In genomic region chr2:46970334-46971288, GRCh38 we compare ENCODE assay signal across 1 cellular context.
TF ChIP-seq lines count a peak whose summit lies in the region.

No MANE protein-coding gene starts in this region.

TF ChIP-seq in HepG2, 621 proteins besides CTCF, POLR2A, EP300 and RAD21 (continued from another document and continues in another):
- TF ChIP-seq PRDM10 (CRISPR knock-in tag; IDR thresholded peaks at IDR 0.05; ENCODE audit: low read depth) (peak; percentile 48; the same call in 1 of the 2 replicates), POLR2AphosphoS5 (IDR thresholded peaks at IDR 0.05; ENCODE audit: low read depth, low read length) (peak; percentile 25; the same call in 1 of the 2 replicates), SMC3 (IDR thresholded peaks at IDR 0.05; ENCODE audit: low read length) (peak; percentile 9; the same call in 1 of the 2 replicates), SIN3A (IDR thresholded peaks at IDR 0.05; ENCODE audit: borderline replicate concordance, low read depth, low read length) (peak; percentile 22; the same call in 1 of the 2 replicates), GPN1 (CRISPR knock-in tag; IDR thresholded peaks at IDR 0.05; ENCODE audit: borderline replicate concordance) (no peak), ETV6 (CRISPR knock-in tag; conservative IDR thresholded peaks at IDR 0.05) (no peak), HOXA3 (CRISPR knock-in tag; IDR thresholded peaks at IDR 0.05) (peak; percentile 73), KDM4B (CRISPR knock-in tag; IDR thresholded peaks at IDR 0.05) (no peak), ATM (IDR thresholded peaks at IDR 0.05; ENCODE audit: borderline replicate concordance) (no peak), CENPX (CRISPR knock-in tag; IDR thresholded peaks at IDR 0.05) (no peak), ZBTB20 (CRISPR knock-in tag; IDR thresholded peaks at IDR 0.05; ENCODE audit: borderline replicate concordance, low read depth) (peak; percentile 88; the same call in 1 of the 2 replicates), ZNF513 (CRISPR knock-in tag; conservative IDR thresholded peaks at IDR 0.05) (no peak), PTBP1 (IDR thresholded peaks at IDR 0.05; ENCODE audit: low read depth, low read length, poor library complexity, severe bottlenecking) (peak; percentile 54), ZNF670 (CRISPR knock-in tag; IDR thresholded peaks at IDR 0.05; ENCODE audit: borderline replicate concordance) (no peak), ZNF724P (CRISPR knock-in tag; IDR thresholded peaks at IDR 0.05; ENCODE audit: borderline replicate concordance) (peak; percentile 85; the same call in 1 of the 2 replicates), ZHX2 (IDR thresholded peaks at IDR 0.05; ENCODE audit: low read depth) (no peak), ZHX2 (CRISPR knock-in tag; IDR thresholded peaks at IDR 0.05; ENCODE audit: borderline replicate concordance) (no peak), ZNF775 (CRISPR knock-in tag; IDR thresholded peaks at IDR 0.05; ENCODE audit: borderline replicate concordance) (no peak), KDM1A (CRISPR knock-in tag; IDR thresholded peaks at IDR 0.05) (peak; percentile 70; the same call in 1 of the 2 replicates), ZNF280D (CRISPR knock-in tag; IDR thresholded peaks at IDR 0.05) (peak; percentile 85; the same call in 1 of the 2 replicates), BRD4 (CRISPR knock-in tag; IDR thresholded peaks at IDR 0.05) (0 out of 2 replicates have a peak, but pooled peaks have one; percentile 27), SRSF4 (IDR thresholded peaks at IDR 0.05; ENCODE audit: low read depth, low read length, poor library complexity, severe bottlenecking) (no peak), IKZF1 (IDR thresholded peaks at IDR 0.05) (no peak), CBFB (CRISPR knock-in tag; IDR thresholded peaks at IDR 0.05) (peak; percentile 18; the same call in 1 of the 2 replicates), SPEN (CRISPR knock-in tag; IDR thresholded peaks at IDR 0.05; ENCODE audit: low read depth) (0 out of 2 replicates have a peak, but pooled peaks have one; percentile 16), MEIS2 (CRISPR knock-in tag; IDR thresholded peaks at IDR 0.05) (no peak), ZXDC (CRISPR knock-in tag; IDR thresholded peaks at IDR 0.05) (no peak; the same call in 1 of the 2 replicates), ERF (CRISPR knock-in tag; IDR thresholded peaks at IDR 0.05) (peak; percentile 66), PHF21A (CRISPR knock-in tag; IDR thresholded peaks at IDR 0.05) (peak; percentile 71; the same call in 1 of the 2 replicates), PRDM4 (CRISPR knock-in tag; IDR thresholded peaks at IDR 0.05; ENCODE audit: borderline replicate concordance) (no peak), NPAS2 (CRISPR knock-in tag; IDR thresholded peaks at IDR 0.05; ENCODE audit: borderline replicate concordance) (no peak), THAP9 (CRISPR knock-in tag; IDR thresholded peaks at IDR 0.05; ENCODE audit: borderline replicate concordance) (0 out of 2 replicates have a peak, but pooled peaks have one; percentile 16), ZC3H4 (CRISPR knock-in tag; IDR thresholded peaks at IDR 0.05; ENCODE audit: borderline replicate concordance) (peak; percentile 34; the same call in 1 of the 2 replicates), ZNF432 (CRISPR knock-in tag; IDR thresholded peaks at IDR 0.05; ENCODE audit: borderline replicate concordance) (no peak)
